8 cellular contexts compared by ENCODE assay signal in genomic region chr9:14314929-14315753, GRCh38. TPM values are rescaled to one million over a fixed set of nuclear protein-coding genes. Genes with fewer than 3 reads are reported as not detected.
DNase-seq lines count a peak whose midpoint lies in the region; ATAC-seq, FAIRE-seq and TF ChIP-seq lines count a peak whose summit lies in the region.

No MANE protein-coding gene starts in this region.

- TSS peak; percentile 66 for BruUV-seq in HepG2 (replicated peaks; lab: Mats Ljungman, UMichigan)

- intact Hi-C loops in CD14-positive monocyte (cut with micrococcal nuclease): no loop called here
- intact Hi-C loops in dorsolateral prefrontal cortex (cut with DNase I): loop anchor here (2.0 kb wide), 1 partner anchor 30 kb away; no protein-coding TSS in a partner anchor
- intact Hi-C loops in HepG2 (cut with micrococcal nuclease; ENCODE audit: unreplicated experiment): no loop called here

- in situ Hi-C loops in HepG2 (cut with HindIII; ENCODE audit: extremely low pct_ligation_motif_present, low pct_unique_long_range_greater_than_20kb): no loop called here

- H3K27me3 Mint-ChIP-seq in CD14-positive monocyte (ENCODE audit: low read depth in 3 of 3): peaks cover 67 to 91% (median 76%) of the 10 kb centered on the region in 3 donors
- peaks cover 67% of the 10 kb centered on the region for H3K27me3 Mint-ChIP-seq in stimulated activated naive CD8-positive, alpha-beta T cell treated with anti-CD3 and anti-CD28 coated beads, Interleukin-15, amount 100 ng/mL, for 72 hours

- H4K20me1 ChIP-seq in HepG2 (ENCODE audit: insufficient read depth, low read length): no peaks in the 10 kb centered on the region

- CTCF ChIA-PET in HepG2 (lab: Yijun Ruan, JAX; ENCODE audit: low intra/inter-chr PET ratio, low total read pairs): no interaction called here

- H3K4me3 Mint-ChIP-seq in CD14-positive monocyte: peak overlapping the region; percentile 72 to 94
- H3K4me3 Mint-ChIP-seq in stimulated activated naive CD8-positive, alpha-beta T cell treated with anti-CD3 and anti-CD28 coated beads, Interleukin-15, amount 100 ng/mL, for 72 hours: peak overlapping the region; percentile 86 to 88

- no peaks in the 10 kb centered on the region for H3K36me3 ChIP-seq in SK-N-MC (ENCODE audit: insufficient read depth, low read length)
- no peaks in the 10 kb centered on the region for H3K36me3 ChIP-seq in HepG2 (replicated peaks in 1 of 2; ENCODE audit: control insufficient read depth in 1 of 2, insufficient read depth in 2 of 2, low read length in 2 of 2)

- H3K9ac ChIP-seq in SK-N-MC (ENCODE audit: insufficient read length): peak overlapping the region; percentile 92
- H3K9ac ChIP-seq in HepG2 (ENCODE audit: insufficient read depth, low read depth, low read length): peak overlapping the region; percentile 68

- peaks cover 25% of the 10 kb centered on the region for H3K79me2 ChIP-seq in HepG2 (ENCODE audit: insufficient read depth, low read length)

- H3K4me1 ChIP-seq in HepG2 (ENCODE audit: insufficient read depth, low read length): peaks cover 34% of the 10 kb centered on the region

- peak; percentile 26 for ATAC-seq in GM19043 (IDR thresholded peaks at IDR 0.05; ENCODE audit: low read depth, unreplicated experiment)
- peak; percentile 64 for ATAC-seq in HepG2
- ATAC-seq in stimulated activated naive CD8-positive, alpha-beta T cell treated with anti-CD3 and anti-CD28 coated beads, Interleukin-15, amount 100 ng/mL, for 72 hours: peak; percentile 62
- ATAC-seq in HG02870 (IDR thresholded peaks at IDR 0.05; ENCODE audit: unreplicated experiment): no peak

- H3K4me3 ChIP-seq in SK-N-MC (peak overlapping the region; percentile 93), dorsolateral prefrontal cortex (peak overlapping the region; percentile 57 to 92 (median 78)), HepG2 (replicated peaks in 1 of 3; ENCODE audit: insufficient read depth in 1 of 3, low read depth in 2 of 3, low read length in 3 of 3) (peak overlapping the region; percentile 66 to 75 (median 68))

- no peak for DNase-seq in CD14-positive monocyte (ENCODE audit: low spot score)
- peak; percentile 73 for DNase-seq in HuH-7.5 (ENCODE audit: low spot score)
- no peak for DNase-seq in SK-N-MC (ENCODE audit: low read depth, low spot score)
- peak; percentile 81 to 94 (median 88) for DNase-seq in dorsolateral prefrontal cortex
- peak; percentile 38 for DNase-seq in HepG2 (ENCODE audit: low spot score)
- DNase-seq in stimulated activated naive CD8-positive, alpha-beta T cell treated with anti-CD3 and anti-CD28 coated beads, Interleukin-15, amount 100 ng/mL, for 72 hours: no peak

- POLR2A ChIA-PET in HepG2 (lab: Yijun Ruan, JAX): interaction anchor here (0.6 to 0.9 kb wide), 3 partner anchors 37 to 102 kb away, joined by 3 read pairs; no protein-coding TSS in a partner anchor

- peak overlapping the region; percentile 72 for H3K4me2 ChIP-seq in HepG2 (ENCODE audit: low read depth, low read length)

- H3K27ac ChIP-seq in SK-N-MC (peak overlapping the region; percentile 97), dorsolateral prefrontal cortex (peak overlapping the region; percentile 80 to 99 (median 97)), HepG2 (ENCODE audit: extremely low read length, insufficient read depth, low read length) (peak overlapping the region; percentile 80)

- FAIRE-seq in HepG2 (lab: Jason Lieb, UNC): no peak

- peak; percentile 33; the same call in 1 of the 2 replicates for TF ChIP-seq RAD21 in HepG2 (CRISPR knock-in tag; IDR thresholded peaks at IDR 0.05)

- H3K36me3 Mint-ChIP-seq in CD14-positive monocyte: peaks cover 6 to 9% of the 10 kb centered on the region in 2 donors

- H3K9me3 ChIP-seq in SK-N-MC (ENCODE audit: low read depth, low read length): no peaks in the 10 kb centered on the region
- no peaks in the 10 kb centered on the region for H3K9me3 ChIP-seq in HepG2 (ENCODE audit: low read length)

- peaks cover 0 to 36% (median 20%) of the 10 kb centered on the region in 7 donors for H3K9me3 Mint-ChIP-seq in CD14-positive monocyte
- no peaks in the 10 kb centered on the region for H3K9me3 Mint-ChIP-seq in stimulated activated naive CD8-positive, alpha-beta T cell treated with anti-CD3 and anti-CD28 coated beads, Interleukin-15, amount 100 ng/mL, for 72 hours

- 0 out of 4 replicates have a peak, but pooled peaks of 1 of the 2 experiments have one; percentile 1 for TF ChIP-seq EP300 in HepG2 (IDR thresholded peaks at IDR 0.05; ENCODE audit: low read depth in 2 of 2, low read length in 2 of 2)
- TF ChIP-seq EP300 in HepG2 (CRISPR knock-in tag; IDR thresholded peaks at IDR 0.05; ENCODE audit: borderline replicate concordance): no peak

- H3K27me3 ChIP-seq in dorsolateral prefrontal cortex (peaks cover 0 to 9% (median 0%) of the 10 kb centered on the region in 45 donors), HepG2 (ENCODE audit: control insufficient read depth in 1 of 2, insufficient read depth in 2 of 2, low read length in 2 of 2) (no peaks in the 10 kb centered on the region; a peak in 1 of 5 replicates)

- H2AFZ ChIP-seq in HepG2 (ENCODE audit: low read length): no peak overlapping the region

- H3K27ac Mint-ChIP-seq in CD14-positive monocyte: no peak overlapping the region
- no peak overlapping the region for H3K27ac Mint-ChIP-seq in stimulated activated naive CD8-positive, alpha-beta T cell treated with anti-CD3 and anti-CD28 coated beads, Interleukin-15, amount 100 ng/mL, for 72 hours

- no peak for TF ChIP-seq CTCF in CD14-positive monocyte (IDR thresholded peaks at IDR 0.05)
- TF ChIP-seq CTCF in dorsolateral prefrontal cortex (IDR thresholded peaks at IDR 0.05 in 54 of 56, conservative IDR thresholded peaks at IDR 0.05 in 2 of 56; ENCODE audit: low read depth in 1 of 56, partially characterized antibody in 56 of 56): peak in 7 of 56 donors; percentile 16 to 22 (median 18)
- no peak for TF ChIP-seq CTCF in HepG2 (CRISPR knock-in tag; IDR thresholded peaks at IDR 0.05)

- peaks cover 17% of the 10 kb centered on the region for H3K4me1 Mint-ChIP-seq in CD14-positive monocyte
- peaks cover 42% of the 10 kb centered on the region for H3K4me1 Mint-ChIP-seq in stimulated activated naive CD8-positive, alpha-beta T cell treated with anti-CD3 and anti-CD28 coated beads, Interleukin-15, amount 100 ng/mL, for 72 hours

- TF ChIP-seq POLR2A in HepG2 (IDR thresholded peaks at IDR 0.05; ENCODE audit: insufficient read depth in 1 of 2, low read depth in 2 of 2, low read length in 2 of 2): 0 out of 4 replicates have a peak, but pooled peaks have one; percentile 11 to 40

- 36% methylated on average over 14 of the region's 105 CpGs for WGBS in HepG2 (ENCODE audit: low lambda C conversion rate)

TF ChIP-seq in HepG2, 621 proteins besides CTCF, POLR2A, EP300 and RAD21 (continues in another document):
- TF ChIP-seq GLI4 (CRISPR knock-in tag; IDR thresholded peaks at IDR 0.05; ENCODE audit: borderline replicate concordance) (no peak), ZNF263 (CRISPR knock-in tag; IDR thresholded peaks at IDR 0.05) (peak; percentile 94), AGO1 (IDR thresholded peaks at IDR 0.05; ENCODE audit: low read depth, low read length, poor library complexity, severe bottlenecking) (peak; percentile 4), THAP11 (CRISPR knock-in tag; IDR thresholded peaks at IDR 0.05) (peak; percentile 19; the same call in 1 of the 2 replicates), ZNF574 (CRISPR knock-in tag; IDR thresholded peaks at IDR 0.05) (peak; percentile 32; the same call in 1 of the 2 replicates)

RNA-seq across cellular contexts. Expression of gene NFIB, which starts 1.2 kb away (rescaled TPM):
- polyA plus RNA-seq in CD14-positive monocyte: not detected
- total RNA-seq in dorsolateral prefrontal cortex: 100 to 1,000 TPM in 28 of 120 experiments, 10 to 100 TPM in 92; 57.4 to 185 (median 86.8) TPM
- 2.4 and 4.6 TPM in 2 replicates for total RNA-seq in HepG2 (2016; rRNA removed; fragmentation: Illumina TruSeq; extraction: Trizol)
- total RNA-seq in HepG2 (2016; cell fraction: cytosol; rRNA removed; fragmentation: Illumina TruSeq; extraction: Trizol; ENCODE audit: low read depth): 4.1 TPM in 2 replicates
- total RNA-seq in HepG2 (2016; cell fraction: insoluble cytoplasmic fraction; rRNA removed; fragmentation: Illumina TruSeq; extraction: Trizol): 1.6 and 4.1 TPM in 2 replicates
- total RNA-seq in HepG2 (2016; cell fraction: membrane; rRNA removed; fragmentation: Illumina TruSeq; extraction: Trizol): 1.4 and 1.6 TPM in 2 replicates
- total RNA-seq in HepG2 (2016; cell fraction: nucleus; rRNA removed; fragmentation: Illumina TruSeq; extraction: Trizol): 18.2 and 18.4 TPM in 2 replicates
- 0.98 and 1.4 TPM in 2 replicates for polyA plus RNA-seq in HepG2 (2011; rRNA removed)
- 0.17 and 0.32 TPM in 2 replicates for polyA plus RNA-seq in HepG2 (2011; cell fraction: cytosol; rRNA removed)
- 3.9 and 4.5 TPM in 2 replicates for polyA plus RNA-seq in HepG2 (2011; cell fraction: nucleus; rRNA removed)
- 1.1 and 1.7 TPM in 2 replicates for polyA plus RNA-seq in HepG2 (2012)
- polyA plus RNA-seq in HepG2 (2016; cell fraction: cytosol; fragmentation: Illumina TruSeq; extraction: Trizol; ENCODE audit: low read depth): 0.20 TPM in 2 replicates
- 1.4 and 1.7 TPM in 2 replicates for polyA plus RNA-seq in HepG2 (2016; cell fraction: insoluble cytoplasmic fraction; fragmentation: Illumina TruSeq; extraction: Trizol; ENCODE audit: low read depth)
- 0.31 and 0.49 TPM in 2 replicates for polyA plus RNA-seq in HepG2 (2016; cell fraction: membrane; fragmentation: Illumina TruSeq; extraction: Trizol; ENCODE audit: low read depth)
- 5.7 and 6.1 TPM in 2 replicates for polyA plus RNA-seq in HepG2 (2016; cell fraction: nucleus; fragmentation: Illumina TruSeq; extraction: Trizol; ENCODE audit: insufficient read depth, low read depth)
- polyA minus RNA-seq in HepG2 (2011; rRNA and poly(A)+ RNA removed; ENCODE audit: low replicate concordance): 3.1 and 48.1 TPM in 2 replicates
- polyA minus RNA-seq in HepG2 (2011; cell fraction: cytosol; rRNA and poly(A)+ RNA removed): 1.1 and 3.5 TPM in 2 replicates
- polyA minus RNA-seq in HepG2 (2011; cell fraction: nucleus; rRNA and poly(A)+ RNA removed): 25.6 and 28.5 TPM in 2 replicates

Comparison
In these comparisons a context has a peak if more than half of its experiments do, and no peak if none do; other contexts are left out.
1. DNase-seq: peak in HuH-7.5 (single experiment), dorsolateral prefrontal cortex (10 of 10) and HepG2 (single experiment); none in CD14-positive monocyte (single experiment), SK-N-MC (single experiment) and stimulated activated naive CD8-positive, alpha-beta T cell treated with anti-CD3 and anti-CD28 coated beads, Interleukin-15, amount 100 ng/mL, for 72 hours (0 of 2).
2. intact Hi-C loops: an anchor here in dorsolateral prefrontal cortex (2.0 kb wide); none called in CD14-positive monocyte and HepG2.
3. Peak in every context shown above with its lines, with median percentiles within 50 percentile points of each other: H3K27ac ChIP-seq and H3K4me3 ChIP-seq.